ENCODE assay signal across 22 cellular contexts in genomic region chrX:24012266-24012665, GRCh38. TPM values are rescaled to one million over a fixed set of nuclear protein-coding genes. Genes with fewer than 3 reads are reported as not detected.
DNase-seq lines count a peak whose midpoint lies in the region; ATAC-seq, FAIRE-seq and TF ChIP-seq lines count a peak whose summit lies in the region.
"Had no signal": no experiment of that assay in that cellular context is flagged by ENCODE, and none has a peak within 500 bp of the region (broad histone marks: within the 10 kb centered on the region; RNA-seq: fewer than 3 reads in every experiment).

No MANE protein-coding gene starts in this region.

- peak overlapping the region; percentile 2 for H3K27ac Mint-ChIP-seq in activated naive CD4-positive, alpha-beta T cell treated with anti-CD3 and anti-CD28 coated beads for 36 hours
- no peak overlapping the region for H3K27ac Mint-ChIP-seq in activated naive CD4-positive, alpha-beta T cell treated with anti-CD3 and anti-CD28 coated beads, Interleukin-2, amount 50 U/mL, for 72 hours
- H3K27ac Mint-ChIP-seq in CD4-positive, alpha-beta T cell, result peak overlapping the region; percentile 2
- peak overlapping the region; percentile 52 for H3K27ac Mint-ChIP-seq in activated T-helper 2 cell treated with anti-CD3 and anti-CD28 coated beads, Interferon-gamma antibody, Interleukin-2, Interleukin-4, amounts not matched to agents 10 μg/mL and 5 μg/mL and 100 μg/mL, durations not matched to agents 14 hours and 24 hours and 36 hours
- H3K27ac Mint-ChIP-seq: CD4-positive, CD25-positive, alpha-beta regulatory T cell; HFFc6 had no signal

- H3K27me3 Mint-ChIP-seq in activated naive CD4-positive, alpha-beta T cell treated with anti-CD3 and anti-CD28 coated beads for 36 hours (ENCODE audit: low read depth), result no peaks in the 10 kb centered on the region
- H3K27me3 Mint-ChIP-seq in CD4-positive, alpha-beta T cell, result no peaks in the 10 kb centered on the region
- H3K27me3 Mint-ChIP-seq in activated T-helper 2 cell treated with anti-CD3 and anti-CD28 coated beads, Interferon-gamma antibody, Interleukin-2, Interleukin-4, amounts not matched to agents 10 μg/mL and 5 μg/mL and 100 μg/mL, durations not matched to agents 14 hours and 24 hours and 36 hours (ENCODE audit: low read depth), result no peaks in the 10 kb centered on the region
- H3K27me3 Mint-ChIP-seq: CD4-positive, CD25-positive, alpha-beta regulatory T cell had no signal

- no peak for TF ChIP-seq CTCF in CD4-positive, alpha-beta T cell (IDR thresholded peaks at IDR 0.05)

- intact Hi-C loops in activated naive CD4-positive, alpha-beta T cell treated with anti-CD3 and anti-CD28 coated beads for 36 hours (cut with micrococcal nuclease), result loop anchor here (5.0 kb wide), 2 partner anchors 155 to 230 kb away; partner anchors contain the start of gene SAT1
- intact Hi-C loops in CD4-positive, alpha-beta T cell (cut with DNase I, micrococcal nuclease), result no loop called here
- intact Hi-C loops in activated T-helper 2 cell treated with anti-CD3 and anti-CD28 coated beads, Interferon-gamma antibody, Interleukin-2, Interleukin-4, amounts not matched to agents 10 μg/mL and 5 μg/mL and 100 μg/mL, durations not matched to agents 14 hours and 24 hours and 36 hours (cut with micrococcal nuclease), result loop anchor here (5.0 kb wide), 1 partner anchor 40 kb away; the partner anchor contains the start of gene EIF2S3

- H3K9me3 Mint-ChIP-seq in activated naive CD4-positive, alpha-beta T cell treated with anti-CD3 and anti-CD28 coated beads for 36 hours, result no peaks in the 10 kb centered on the region
- peaks cover 0 to 10% of the 10 kb centered on the region in 2 donors for H3K9me3 Mint-ChIP-seq in activated naive CD4-positive, alpha-beta T cell treated with anti-CD3 and anti-CD28 coated beads, Interleukin-2, amount 50 U/mL, for 72 hours
- H3K9me3 Mint-ChIP-seq in CD4-positive, alpha-beta T cell, result no peaks in the 10 kb centered on the region
- H3K9me3 Mint-ChIP-seq in activated T-helper 2 cell treated with anti-CD3 and anti-CD28 coated beads, Interferon-gamma antibody, Interleukin-2, Interleukin-4, amounts not matched to agents 10 μg/mL and 5 μg/mL and 100 μg/mL, durations not matched to agents 14 hours and 24 hours and 36 hours, result no peaks in the 10 kb centered on the region
- H3K9me3 Mint-ChIP-seq: HFFc6 had no signal

- ATAC-seq in activated naive CD4-positive, alpha-beta T cell treated with anti-CD3 and anti-CD28 coated beads, Interleukin-2, amount 50 U/mL, for 72 hours, result no peak
- no peak for ATAC-seq in CD4-positive, alpha-beta T cell (ENCODE audit: poor library complexity)

- H3K36me3 Mint-ChIP-seq in activated naive CD4-positive, alpha-beta T cell treated with anti-CD3 and anti-CD28 coated beads for 36 hours (ENCODE audit: low read depth), result peaks cover 10% of the 10 kb centered on the region
- H3K36me3 Mint-ChIP-seq in activated naive CD4-positive, alpha-beta T cell treated with anti-CD3 and anti-CD28 coated beads, Interleukin-2, amount 50 U/mL, for 72 hours, result peaks cover 0 to 26% of the 10 kb centered on the region in 2 donors
- peaks cover 25% of the 10 kb centered on the region for H3K36me3 Mint-ChIP-seq in CD4-positive, alpha-beta T cell (ENCODE audit: low read depth)
- H3K36me3 Mint-ChIP-seq in activated T-helper 2 cell treated with anti-CD3 and anti-CD28 coated beads, Interferon-gamma antibody, Interleukin-2, Interleukin-4, amounts not matched to agents 10 μg/mL and 5 μg/mL and 100 μg/mL, durations not matched to agents 14 hours and 24 hours and 36 hours (ENCODE audit: low read depth), result peaks cover 37% of the 10 kb centered on the region

- H3K27me3 ChIP-seq in CD4-positive, alpha-beta T cell (ENCODE audit: control insufficient read depth, insufficient read depth, low read length), result no peaks in the 10 kb centered on the region
- H3K27me3 ChIP-seq: BE2C had no signal

- POLR2A ChIA-PET in CD4-positive, alpha-beta T cell (lab: Charles Lee), result no interaction called here

- H3K9me3 ChIP-seq in CD4-positive, alpha-beta T cell (ENCODE audit: control insufficient read depth, low read length), result no peaks in the 10 kb centered on the region
- H3K9me3 ChIP-seq: BE2C, Caco-2 had no signal

- H3K27ac ChIP-seq in CD4-positive, alpha-beta T cell (ENCODE audit: low read depth, low read length), result no peak overlapping the region
- H3K27ac ChIP-seq: GM23248 had no signal

- peaks cover 42% of the 10 kb centered on the region for H3K4me1 Mint-ChIP-seq in activated naive CD4-positive, alpha-beta T cell treated with anti-CD3 and anti-CD28 coated beads for 36 hours (ENCODE audit: low read depth)
- peaks cover 39% of the 10 kb centered on the region for H3K4me1 Mint-ChIP-seq in CD4-positive, alpha-beta T cell (ENCODE audit: low read depth)
- H3K4me1 Mint-ChIP-seq in activated T-helper 2 cell treated with anti-CD3 and anti-CD28 coated beads, Interferon-gamma antibody, Interleukin-2, Interleukin-4, amounts not matched to agents 10 μg/mL and 5 μg/mL and 100 μg/mL, durations not matched to agents 14 hours and 24 hours and 36 hours (ENCODE audit: low read depth), result peaks cover 36% of the 10 kb centered on the region

- H3K4me3 Mint-ChIP-seq in activated naive CD4-positive, alpha-beta T cell treated with anti-CD3 and anti-CD28 coated beads for 36 hours, result no peak overlapping the region
- H3K4me3 Mint-ChIP-seq in CD4-positive, alpha-beta T cell, result no peak overlapping the region
- H3K4me3 Mint-ChIP-seq in activated T-helper 2 cell treated with anti-CD3 and anti-CD28 coated beads, Interferon-gamma antibody, Interleukin-2, Interleukin-4, amounts not matched to agents 10 μg/mL and 5 μg/mL and 100 μg/mL, durations not matched to agents 14 hours and 24 hours and 36 hours (ENCODE audit: low read depth), result no peak overlapping the region
- H3K4me3 Mint-ChIP-seq: CD4-positive, CD25-positive, alpha-beta regulatory T cell; HFFc6 had no signal

- peak; percentile 85 for FAIRE-seq in GM19239 (lab: Jason Lieb, UNC)
- FAIRE-seq: A204.1, D721Med, G401.6, GM12891, H54, HTR-8/SVneo had no signal

- no peak for DNase-seq in activated naive CD4-positive, alpha-beta T cell treated with anti-CD3 and anti-CD28 coated beads for 36 hours
- DNase-seq in activated naive CD4-positive, alpha-beta T cell treated with anti-CD3 and anti-CD28 coated beads, Interleukin-2, amount 50 U/mL, for 72 hours (ENCODE audit: low spot score in 2 of 2), result no peak
- no peak for DNase-seq in CD4-positive, alpha-beta T cell
- DNase-seq in GM19239 (ENCODE audit: insufficient read length, low spot score) (no peak), GOT3 (lab: John Stamatoyannopoulos, UW) (no peak), iPS-NIHi11 (ENCODE audit: low spot score) (no peak)
- DNase-seq in activated T-helper 2 cell treated with anti-CD3 and anti-CD28 coated beads, Interferon-gamma antibody, Interleukin-2, Interleukin-4, amounts not matched to agents 10 μg/mL and 5 μg/mL and 100 μg/mL, durations not matched to agents 14 hours and 24 hours and 36 hours (ENCODE audit: low spot score), result no peak
- DNase-seq: ACHN; BE2C; C1 segment of cervical spinal cord; Caco-2; CD4-positive, CD25-positive, alpha-beta regulatory T cell; GM23248; HCEC 1CT; HFFc6; IMR-90 had no signal

- CTCF ChIA-PET in activated naive CD4-positive, alpha-beta T cell treated with anti-CD3 and anti-CD28 coated beads for 36 hours (lab: Charles Lee), result interaction anchor here (1.3 to 1.6 kb wide), 2 partner anchors 20 to 103 kb away, joined by 3 to 5 read pairs; no protein-coding TSS in a partner anchor
- CTCF ChIA-PET in CD4-positive, alpha-beta T cell (lab: Charles Lee), result interaction anchor here (0.7 kb wide), 1 partner anchor 42 kb away, joined by 3 read pairs; no protein-coding TSS in a partner anchor

RNA-seq across cellular contexts. Expression of gene KLHL15, which starts 14.7 kb away (rescaled TPM):
- 10 to 100 TPM; 20.6 to 21.5 TPM for total RNA-seq in activated naive CD4-positive, alpha-beta T cell treated with anti-CD3 and anti-CD28 coated beads for 36 hours
- total RNA-seq in activated naive CD4-positive, alpha-beta T cell treated with anti-CD3 and anti-CD28 coated beads, Interleukin-2, amount 50 U/mL, for 72 hours, result 10 to 100 TPM; 11.8 to 31.6 TPM
- 10 to 100 TPM; 31.9 to 33.7 TPM for total RNA-seq in CD4-positive, alpha-beta T cell
- total RNA-seq in activated T-helper 2 cell treated with anti-CD3 and anti-CD28 coated beads, Interferon-gamma antibody, Interleukin-2, Interleukin-4, amounts not matched to agents 10 μg/mL and 5 μg/mL and 100 μg/mL, durations not matched to agents 14 hours and 24 hours and 36 hours, result 10.3 and 11.3 TPM in 2 replicates

RNA-seq across cellular contexts. Expression of gene EIF2S3, which starts 42.5 kb away (rescaled TPM):
- 100 to 1,000 TPM; 366 to 386 TPM for total RNA-seq in activated naive CD4-positive, alpha-beta T cell treated with anti-CD3 and anti-CD28 coated beads for 36 hours
- 100 to 1,000 TPM; 232 to 306 TPM for total RNA-seq in activated naive CD4-positive, alpha-beta T cell treated with anti-CD3 and anti-CD28 coated beads, Interleukin-2, amount 50 U/mL, for 72 hours
- total RNA-seq in CD4-positive, alpha-beta T cell, result 100 to 1,000 TPM; 197 to 202 TPM
- 188 and 189 TPM in 2 replicates for total RNA-seq in activated T-helper 2 cell treated with anti-CD3 and anti-CD28 coated beads, Interferon-gamma antibody, Interleukin-2, Interleukin-4, amounts not matched to agents 10 μg/mL and 5 μg/mL and 100 μg/mL, durations not matched to agents 14 hours and 24 hours and 36 hours

Comparison
In these comparisons a context has a peak if more than half of its experiments do, and no peak if none do; other contexts are left out.
1. H3K27ac Mint-ChIP-seq: peak in activated naive CD4-positive, alpha-beta T cell treated with anti-CD3 and anti-CD28 coated beads for 36 hours (single experiment), CD4-positive, alpha-beta T cell (single experiment) and activated T-helper 2 cell treated with anti-CD3 and anti-CD28 coated beads, Interferon-gamma antibody, Interleukin-2, Interleukin-4, amounts not matched to agents 10 μg/mL and 5 μg/mL and 100 μg/mL, durations not matched to agents 14 hours and 24 hours and 36 hours (single experiment); none in activated naive CD4-positive, alpha-beta T cell treated with anti-CD3 and anti-CD28 coated beads, Interleukin-2, amount 50 U/mL, for 72 hours (0 of 2).
2. intact Hi-C loops: an anchor here in activated naive CD4-positive, alpha-beta T cell treated with anti-CD3 and anti-CD28 coated beads for 36 hours (5.0 kb wide) and activated T-helper 2 cell treated with anti-CD3 and anti-CD28 coated beads, Interferon-gamma antibody, Interleukin-2, Interleukin-4, amounts not matched to agents 10 μg/mL and 5 μg/mL and 100 μg/mL, durations not matched to agents 14 hours and 24 hours and 36 hours (5.0 kb wide); none called in CD4-positive, alpha-beta T cell.